Comparison of ENCODE assay signal across 12 cellular contexts in genomic region chr3:119703900-119704531, GRCh38. TPM values are rescaled to one million over a fixed set of nuclear protein-coding genes. Genes with fewer than 3 reads are reported as not detected.
A peak's percentile ranks its signal among the peaks of the same experiment; 100 is the strongest.
DNase-seq lines count a peak whose midpoint lies in the region; ATAC-seq and TF ChIP-seq lines count a peak whose summit lies in the region.
"Had no signal": no experiment of that assay in that cellular context is flagged by ENCODE, and none has a peak within 500 bp of the region (broad histone marks: within the 10 kb centered on the region; RNA-seq: fewer than 3 reads in every experiment).

No MANE protein-coding gene starts in this region.

- peaks cover 6% of the 10 kb centered on the region for H3K9me3 Mint-ChIP-seq in activated T-cell treated with anti-CD3 and anti-CD28 coated beads, Interleukin-2, amount 50 U/mL, for 4 hours
- no peaks in the 10 kb centered on the region for H3K9me3 Mint-ChIP-seq in brain
- H3K9me3 Mint-ChIP-seq in mesothelial cell of epicardium, result no peaks in the 10 kb centered on the region

- no peak for DNase-seq in activated T-cell treated with anti-CD3 and anti-CD28 coated beads, Interleukin-2, amount 50 U/mL, for 4 hours
- no peak for DNase-seq in activated T-cell treated with anti-CD3 and anti-CD28 coated beads, Interleukin-2, amount 50 U/mL, for 48 hours
- DNase-seq in mesothelial cell of epicardium (ENCODE audit: low spot score in 2 of 2, unreplicated experiment in 2 of 2) (no peak), thoracic aorta (ENCODE audit: low spot score) (no peak)
- no peak for DNase-seq in effector memory CD4-positive, alpha-beta T cell
- DNase-seq: activated CD4-positive, CD25-positive, alpha-beta regulatory T cell treated with anti-CD3 and anti-CD28 coated beads, Interleukin-2, amount 50 U/mL, for 72 hours; left cardiac atrium; NCI-H1694; spleen had no signal

- H3K4me3 Mint-ChIP-seq in activated T-cell treated with anti-CD3 and anti-CD28 coated beads, Interleukin-2, amount 50 U/mL, for 4 hours, result peak overlapping the region; percentile 74
- H3K4me3 Mint-ChIP-seq in brain (peak overlapping the region; percentile 85 to 89 (median 87)), mesothelial cell of epicardium (peak overlapping the region; percentile 73)

- peak overlapping the region; percentile 78 for H3K4me3 ChIP-seq in thoracic aorta
- no peak overlapping the region for H3K4me3 ChIP-seq in effector memory CD4-positive, alpha-beta T cell (ENCODE audit: insufficient read depth, low read depth, low read length, poor library complexity, severe bottlenecking)

- H3K27ac Mint-ChIP-seq in brain (peak overlapping the region in 4 of 5 experiments; percentile 41 to 91 (median 88)), mesothelial cell of epicardium (no peak overlapping the region)

- ATAC-seq in activated T-cell treated with anti-CD3 and anti-CD28 coated beads, Interleukin-2, amount 50 U/mL, for 4 hours, result no peak
- no peak for ATAC-seq in thoracic aorta (ENCODE audit: insufficient number of reproducible peaks, low FRiP score, low read depth)
- ATAC-seq in GM21529 (IDR thresholded peaks at IDR 0.05; ENCODE audit: unreplicated experiment), result no peak
- no peak for ATAC-seq in GM21737 (IDR thresholded peaks at IDR 0.05; ENCODE audit: unreplicated experiment)

- no peaks in the 10 kb centered on the region for H3K27me3 ChIP-seq in thoracic aorta (replicated peaks; ENCODE audit: insufficient read depth)
- H3K27me3 ChIP-seq in effector memory CD4-positive, alpha-beta T cell (replicated peaks; ENCODE audit: control insufficient read depth, insufficient read depth, low read length, poor library complexity, severe bottlenecking), result no peaks in the 10 kb centered on the region
- H3K27me3 ChIP-seq: spleen had no signal

- H3K36me3 ChIP-seq in thoracic aorta, result no peaks in the 10 kb centered on the region
- no peaks in the 10 kb centered on the region for H3K36me3 ChIP-seq in effector memory CD4-positive, alpha-beta T cell (ENCODE audit: control insufficient read depth, insufficient read depth, low read length)
- H3K36me3 ChIP-seq: spleen had no signal

- peaks cover 44% of the 10 kb centered on the region for H3K4me1 Mint-ChIP-seq in activated T-cell treated with anti-CD3 and anti-CD28 coated beads, Interleukin-2, amount 50 U/mL, for 4 hours (ENCODE audit: low read depth)
- peaks cover 23% of the 10 kb centered on the region for H3K4me1 Mint-ChIP-seq in brain
- peaks cover 23% of the 10 kb centered on the region for H3K4me1 Mint-ChIP-seq in mesothelial cell of epicardium

- peaks cover 3 to 11% of the 10 kb centered on the region in 2 donors for H3K4me1 ChIP-seq in thoracic aorta (ENCODE audit: control insufficient read depth in 1 of 2, low read depth in 2 of 2)
- H3K4me1 ChIP-seq in effector memory CD4-positive, alpha-beta T cell (ENCODE audit: control insufficient read depth, insufficient read depth, low read length, poor library complexity, severe bottlenecking), result peaks cover 4% of the 10 kb centered on the region

- H3K9me3 ChIP-seq in thoracic aorta, result no peaks in the 10 kb centered on the region
- H3K9me3 ChIP-seq in effector memory CD4-positive, alpha-beta T cell (ENCODE audit: control insufficient read depth, low read length), result no peaks in the 10 kb centered on the region
- H3K9me3 ChIP-seq: spleen had no signal

- no peaks in the 10 kb centered on the region for H3K36me3 Mint-ChIP-seq in activated T-cell treated with anti-CD3 and anti-CD28 coated beads, Interleukin-2, amount 50 U/mL, for 4 hours (ENCODE audit: insufficient read depth)
- H3K36me3 Mint-ChIP-seq in brain, result no peaks in the 10 kb centered on the region
- H3K36me3 Mint-ChIP-seq in mesothelial cell of epicardium, result no peaks in the 10 kb centered on the region

- no peaks in the 10 kb centered on the region for H3K27me3 Mint-ChIP-seq in activated T-cell treated with anti-CD3 and anti-CD28 coated beads, Interleukin-2, amount 50 U/mL, for 4 hours (ENCODE audit: low read depth)
- H3K27me3 Mint-ChIP-seq in brain (no peaks in the 10 kb centered on the region), mesothelial cell of epicardium (ENCODE audit: low read depth) (no peaks in the 10 kb centered on the region)

- no peak overlapping the region for H3K27ac ChIP-seq in thoracic aorta
- no peak overlapping the region for H3K27ac ChIP-seq in effector memory CD4-positive, alpha-beta T cell (ENCODE audit: insufficient read depth, low read length, poor library complexity, severe bottlenecking)

- TF ChIP-seq CTCF in brain (conservative IDR thresholded peaks at IDR 0.05) (no peak), mesothelial cell of epicardium (IDR thresholded peaks at IDR 0.05; ENCODE audit: unreplicated experiment) (no peak), thoracic aorta (IDR thresholded peaks at IDR 0.05) (no peak)

RNA-seq across cellular contexts. Expression of gene CFAP91, which starts 1.2 kb away (rescaled TPM):
- under 1 TPM; 0.16 to 0.29 (median 0.25) TPM for total RNA-seq in activated T-cell treated with anti-CD3 and anti-CD28 coated beads, Interleukin-2, amount 50 U/mL, for 4 hours
- polyA plus RNA-seq in brain (ENCODE audit: insufficient read depth, low read depth, low replicate concordance), result 2.1 TPM
- 7.1 to 10.9 TPM (median 8.7 TPM) in 3 replicates for total RNA-seq in mesothelial cell of epicardium
- 10 to 100 TPM in 1 of 2 donors, not detected in 1; 11.4 TPM for total RNA-seq in thoracic aorta

RNA-seq across cellular contexts. Expression of gene COX17, which starts 26.8 kb away (rescaled TPM):
- total RNA-seq in activated T-cell treated with anti-CD3 and anti-CD28 coated beads, Interleukin-2, amount 50 U/mL, for 4 hours, result 100 to 1,000 TPM in 2 of 3 donors, 10 to 100 TPM in 1; 94.7 to 118 (median 106) TPM
- polyA plus RNA-seq in brain (ENCODE audit: insufficient read depth, low read depth, low replicate concordance), result 101 TPM
- total RNA-seq in mesothelial cell of epicardium (16.0 to 18.1 TPM (median 17.3 TPM) in 3 replicates), thoracic aorta (10 to 100 TPM; 15.2 to 51.3 TPM)

RNA-seq across cellular contexts. Expression of gene POPDC2, which starts 43.6 kb away (rescaled TPM):
- total RNA-seq in activated T-cell treated with anti-CD3 and anti-CD28 coated beads, Interleukin-2, amount 50 U/mL, for 4 hours, result 1 to 10 TPM in 2 of 3 donors, under 1 TPM in 1; 0.84 to 2.3 (median 2.0) TPM
- 1.6 TPM for polyA plus RNA-seq in brain (ENCODE audit: insufficient read depth, low read depth, low replicate concordance)
- 3.4 to 3.5 TPM (median 3.5 TPM) in 3 replicates for total RNA-seq in mesothelial cell of epicardium
- total RNA-seq in thoracic aorta, result 10 to 100 TPM; 13.3 to 35.2 TPM
